Comparison of ENCODE assay signal across 1 cellular context in the genomic region with DNA sequence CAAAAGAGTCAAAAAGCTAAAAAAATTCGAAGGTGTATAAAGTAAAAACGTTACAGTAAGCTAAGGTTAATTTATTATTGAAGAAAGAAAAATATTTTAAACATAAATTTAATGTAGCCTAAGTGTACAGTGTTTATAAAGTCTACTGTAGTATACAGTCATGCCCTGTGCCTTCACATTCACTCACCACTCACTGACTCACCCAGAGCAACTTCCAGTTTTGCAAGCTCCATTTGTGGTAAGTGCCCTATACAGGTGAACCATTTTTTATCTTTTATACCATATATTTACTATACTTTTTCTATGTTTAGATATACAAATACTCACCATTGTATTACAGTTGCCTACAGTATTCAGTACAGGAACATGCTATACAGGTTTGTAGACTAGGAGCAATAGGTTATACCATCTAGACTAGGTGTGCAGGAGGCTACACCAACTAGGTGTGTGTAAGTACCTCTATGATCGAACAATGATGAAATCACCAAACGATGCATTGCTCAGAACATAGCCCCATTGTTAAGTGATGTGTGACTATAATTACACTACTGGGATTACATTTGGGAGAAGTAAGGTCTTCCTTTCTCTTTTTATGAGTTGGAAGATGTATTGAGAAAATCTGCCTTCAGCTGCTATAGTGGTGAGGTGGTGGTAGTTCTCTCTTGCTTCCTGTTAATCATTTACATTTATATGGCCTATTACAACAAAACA.
TF ChIP-seq lines count a peak whose summit lies in the region.

No MANE protein-coding gene starts in this region.

TF ChIP-seq in GM12878, 131 proteins besides CTCF, POLR2A, EP300 and RAD21:
- TF ChIP-seq FOXM1 (IDR thresholded peaks at IDR 0.05; ENCODE audit: low read depth, low read length) (0 out of 2 replicates have a peak, but pooled peaks have one; percentile 6), CREM (IDR thresholded peaks at IDR 0.05; ENCODE audit: low read depth) (no peak), CREB1 (IDR thresholded peaks at IDR 0.05; ENCODE audit: low read depth) (no peak), ATF7 (IDR thresholded peaks at IDR 0.05; ENCODE audit: low read depth) (peak; percentile 50; the same call in 1 of the 2 replicates), BHLHE40 (IDR thresholded peaks at IDR 0.05; ENCODE audit: borderline replicate concordance in 1 of 2, low read depth in 2 of 2, low read length in 1 of 2) (no peak), CBFB (IDR thresholded peaks at IDR 0.05; ENCODE audit: low read depth) (no peak)
TF ChIP-seq in GM12878: peak in this region for 2.
